ENCODE assay signal across 13 cellular contexts in the genomic region with DNA sequence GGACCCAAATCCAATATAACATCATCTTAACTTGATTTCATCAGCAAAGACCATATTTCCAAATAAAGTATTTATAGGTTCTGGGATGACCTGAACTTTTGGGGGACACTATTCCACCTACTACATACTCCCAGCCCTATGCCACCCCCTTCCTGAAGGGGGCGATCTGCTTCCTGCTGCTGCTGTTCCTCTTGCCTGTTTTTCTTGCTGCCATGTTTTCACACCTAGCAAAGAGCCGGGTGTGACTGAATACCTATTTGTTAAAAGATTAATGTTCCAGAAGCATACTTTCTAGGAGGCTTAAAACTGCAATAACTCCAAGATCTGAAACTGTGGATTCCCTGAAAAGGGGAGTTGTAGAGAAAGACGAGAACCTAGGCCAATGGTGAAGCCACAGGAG.
A peak's percentile ranks its signal among the peaks of the same experiment; 100 is the strongest.
DNase-seq lines count a peak whose midpoint lies in the region; ATAC-seq, FAIRE-seq and TF ChIP-seq lines count a peak whose summit lies in the region.
"Had no signal": no experiment of that assay in that cellular context is flagged by ENCODE, and none has a peak within 500 bp of the region (broad histone marks: within the 10 kb centered on the region; RNA-seq: fewer than 3 reads in every experiment).

No MANE protein-coding gene starts in this region.

- H3K4me2 ChIP-seq in K562 (ENCODE audit: insufficient read depth, low read length) = no peak overlapping the region
- H3K4me2 ChIP-seq in smooth muscle cell = no peak overlapping the region

- no peaks in the 10 kb centered on the region for H3K36me3 ChIP-seq in K562 (ENCODE audit: control insufficient read depth, insufficient read depth, low read length)
- H3K36me3 ChIP-seq in smooth muscle cell (ENCODE audit: low read depth) = no peaks in the 10 kb centered on the region

- peak overlapping the region; percentile 39 for H3K27ac Mint-ChIP-seq in activated naive CD4-positive, alpha-beta T cell treated with anti-CD3 and anti-CD28 coated beads, Interleukin-2, amount 10 ng/mL, durations not matched to agents 7 days and 5 days

- no peak overlapping the region for H3K9ac ChIP-seq in K562 (ENCODE audit: insufficient read depth in 1 of 2, low read depth in 2 of 2, low read length in 2 of 2)
- H3K9ac ChIP-seq in smooth muscle cell (ENCODE audit: low read depth) = no peak overlapping the region

- no peak for DNase-seq in activated naive CD4-positive, alpha-beta T cell treated with anti-CD3 and anti-CD28 coated beads, Interleukin-2, amount 10 ng/mL, durations not matched to agents 7 days and 5 days
- no peak for DNase-seq in activated naive CD4-positive, alpha-beta T cell treated with anti-CD3 and anti-CD28 coated beads, Interleukin-2, amount 50 U/mL, for 16 hours
- DNase-seq in K562 (ENCODE audit: extremely low read depth in 1 of 4, low spot score in 3 of 4) (peak in 3 of 4 experiments; percentile 2 to 7 (median 5)), smooth muscle cell (lab: John Stamatoyannopoulos, UW; ENCODE audit: unreplicated experiment) (no peak), C1 segment of cervical spinal cord (lab: John Stamatoyannopoulos, UW) (no peak), DMS53 treated with DMSO at 0.1 percent for 48 hours (lab: John Stamatoyannopoulos, UW; ENCODE audit: unreplicated experiment) (no peak)
- DNase-seq: effector CD8-positive, alpha-beta T cell; HCEC 1CT; hypothalamus; mucosa of descending colon had no signal

- CTCF ChIA-PET in activated naive CD4-positive, alpha-beta T cell treated with anti-CD3 and anti-CD28 coated beads, Interleukin-2, amount 10 ng/mL, durations not matched to agents 7 days and 5 days (lab: Charles Lee) = interaction anchor here (0.6 to 3.6 kb wide), 6 partner anchors 9 to 152 kb away, joined by 3 to 15 read pairs (median 4); no protein-coding TSS in a partner anchor
- CTCF ChIA-PET in K562 (lab: Yijun Ruan, JAX; ENCODE audit: low intra/inter-chr PET ratio) = interaction anchor here (0.6 kb wide), 1 partner anchor 97 kb away, joined by 3 read pairs; no protein-coding TSS in a partner anchor

- no peak overlapping the region for H3K27ac ChIP-seq in K562 (ENCODE audit: extremely low read depth, low read depth, low read length)
- no peak overlapping the region for H3K27ac ChIP-seq in smooth muscle cell (ENCODE audit: low read depth)

- H4K20me1 ChIP-seq in K562 (replicated peaks; ENCODE audit: control insufficient read depth, insufficient read depth, low read length) = no peaks in the 10 kb centered on the region
- no peaks in the 10 kb centered on the region for H4K20me1 ChIP-seq in smooth muscle cell (ENCODE audit: low read depth)

- H3K79me2 ChIP-seq in K562 (ENCODE audit: control insufficient read depth, insufficient read depth, low read length) = no peaks in the 10 kb centered on the region
- no peaks in the 10 kb centered on the region for H3K79me2 ChIP-seq in smooth muscle cell (ENCODE audit: low read depth)

- intact Hi-C loops in K562 (cut with micrococcal nuclease) = no loop called here

- no peaks in the 10 kb centered on the region for H3F3A ChIP-seq in smooth muscle cell (ENCODE audit: low read depth)

- TF ChIP-seq EP300 in K562 (IDR thresholded peaks at IDR 0.05; ENCODE audit: low read length) = no peak

- peaks cover 3% of the 10 kb centered on the region for H3K36me3 Mint-ChIP-seq in activated naive CD4-positive, alpha-beta T cell treated with anti-CD3 and anti-CD28 coated beads, Interleukin-2, amount 10 ng/mL, durations not matched to agents 7 days and 5 days

- TF ChIP-seq RAD21 in K562 (CRISPR knock-in tag; conservative IDR thresholded peaks at IDR 0.05 in 1 of 2, IDR thresholded peaks at IDR 0.05 in 1 of 2) = no peak

- BruUV-seq in K562 (replicated peaks; lab: Mats Ljungman, UMichigan) = no TSS peak

- H3K4me1 Mint-ChIP-seq in activated naive CD4-positive, alpha-beta T cell treated with anti-CD3 and anti-CD28 coated beads, Interleukin-2, amount 10 ng/mL, durations not matched to agents 7 days and 5 days = peaks cover 41% of the 10 kb centered on the region

- H3K9me3 ChIP-seq in K562 (replicated peaks; ENCODE audit: control insufficient read depth, insufficient read depth, low read depth, low read length) = no peaks in the 10 kb centered on the region
- H3K9me3 ChIP-seq in smooth muscle cell (replicated peaks; ENCODE audit: low read depth) = no peaks in the 10 kb centered on the region
- H3K9me3 ChIP-seq: mucosa of descending colon had no signal

- FAIRE-seq in K562 (lab: Jason Lieb, UNC) = no peak
- FAIRE-seq: RCC 7860 had no signal

- H2AFZ ChIP-seq in K562 (ENCODE audit: low read depth, low read length) = no peak overlapping the region
- H2AFZ ChIP-seq in smooth muscle cell (ENCODE audit: low read depth) = no peak overlapping the region

- H3K4me3 ChIP-seq in K562 = no peak overlapping the region
- H3K4me3 ChIP-seq in smooth muscle cell = no peak overlapping the region
- H3K4me3 ChIP-seq: mucosa of descending colon had no signal

- TF ChIP-seq POLR2A in K562 (conservative IDR thresholded peaks at IDR 0.05) = no peak

- H3K9me1 ChIP-seq in K562 (ENCODE audit: control insufficient read depth, insufficient read depth, low read length) = no peaks in the 10 kb centered on the region

- 8% methylated on average over 3 of the region's 3 CpGs for WGBS in K562 (ENCODE audit: insufficient coverage, low coverage, missing lambda C conversion rate)
- 90% methylated on average over 3 of the region's 3 CpGs for WGBS in smooth muscle cell (ENCODE audit: low lambda C conversion rate)

- in situ Hi-C loops in K562 (cut with MboI) = no loop called here

- TF ChIP-seq CTCF in LNCAP (IDR thresholded peaks at IDR 0.05) = peak; percentile 34; the same call in 1 of the 2 replicates
- TF ChIP-seq CTCF in K562 (IDR thresholded peaks at IDR 0.05 in 2 of 3, conservative IDR thresholded peaks at IDR 0.05 in 1 of 3; ENCODE audit: insufficient read depth in 2 of 3, low read depth in 1 of 3, low read length in 3 of 3) = peak; percentile 25 to 51 (median 37); a peak in 4 of 6 replicates
- peak; percentile 15 for TF ChIP-seq CTCF in smooth muscle cell (IDR thresholded peaks at IDR 0.05; ENCODE audit: borderline replicate concordance, insufficient read depth, poor library complexity, severe bottlenecking)

- H3K4me1 ChIP-seq in K562 (replicated peaks in 1 of 2; ENCODE audit: control insufficient read depth in 2 of 2, insufficient read depth in 2 of 2, low read length in 2 of 2) (no peaks in the 10 kb centered on the region), smooth muscle cell (ENCODE audit: low read depth) (no peaks in the 10 kb centered on the region)

- POLR2A ChIA-PET in K562 (lab: Yijun Ruan, JAX) = no interaction called here

- H3K9me3 Mint-ChIP-seq in activated naive CD4-positive, alpha-beta T cell treated with anti-CD3 and anti-CD28 coated beads, Interleukin-2, amount 10 ng/mL, durations not matched to agents 7 days and 5 days = peaks cover 2% of the 10 kb centered on the region

- H3K27me3 ChIP-seq in K562 (ENCODE audit: control insufficient read depth in 2 of 2, insufficient read depth in 2 of 2, low read length in 2 of 2) (no peaks in the 10 kb centered on the region), smooth muscle cell (ENCODE audit: low read depth) (no peaks in the 10 kb centered on the region)

- no peaks in the 10 kb centered on the region for H3K27me3 Mint-ChIP-seq in activated naive CD4-positive, alpha-beta T cell treated with anti-CD3 and anti-CD28 coated beads, Interleukin-2, amount 10 ng/mL, durations not matched to agents 7 days and 5 days

- no peak overlapping the region for H3K4me3 Mint-ChIP-seq in activated naive CD4-positive, alpha-beta T cell treated with anti-CD3 and anti-CD28 coated beads, Interleukin-2, amount 10 ng/mL, durations not matched to agents 7 days and 5 days

- ATAC-seq in K562 (peak; percentile 51; the same call in 2 of the 3 replicates), GM21390 (IDR thresholded peaks at IDR 0.05; ENCODE audit: unreplicated experiment) (no peak)

TF ChIP-seq in K562, 482 proteins besides CTCF, POLR2A, EP300 and RAD21:
- TF ChIP-seq L3MBTL2 (IDR thresholded peaks at IDR 0.05) (peak; percentile 58; the same call in 1 of the 2 replicates), U2AF1 (optimal IDR thresholded peaks at IDR 0.05; ENCODE audit: low read depth, low read length) (no peak), CTCFL (IDR thresholded peaks at IDR 0.05; ENCODE audit: borderline replicate concordance, insufficient read depth, low read depth, low read length, poor library complexity, severe bottlenecking) (peak; percentile 38), THRB (CRISPR knock-in tag; conservative IDR thresholded peaks at IDR 0.05) (no peak), COPS2 (conservative IDR thresholded peaks at IDR 0.05) (no peak), NCOA1 (IDR thresholded peaks at IDR 0.05; ENCODE audit: low read depth) (no peak)
TF ChIP-seq in K562: peak in this region for 2.

Comparison
In these comparisons a context has a peak if more than half of its experiments do, and no peak if none do; other contexts are left out.
1. DNase-seq: peak in K562 (3 of 4); none in activated naive CD4-positive, alpha-beta T cell treated with anti-CD3 and anti-CD28 coated beads, Interleukin-2, amount 10 ng/mL, durations not matched to agents 7 days and 5 days (single experiment), activated naive CD4-positive, alpha-beta T cell treated with anti-CD3 and anti-CD28 coated beads, Interleukin-2, amount 50 U/mL, for 16 hours (single experiment), smooth muscle cell (single experiment), C1 segment of cervical spinal cord (0 of 14) and DMS53 treated with DMSO at 0.1 percent for 48 hours (single experiment).
2. Peak in every context shown above with its lines, with median percentiles within 50 percentile points of each other: CTCF ChIP-seq.